In the genomic region with DNA sequence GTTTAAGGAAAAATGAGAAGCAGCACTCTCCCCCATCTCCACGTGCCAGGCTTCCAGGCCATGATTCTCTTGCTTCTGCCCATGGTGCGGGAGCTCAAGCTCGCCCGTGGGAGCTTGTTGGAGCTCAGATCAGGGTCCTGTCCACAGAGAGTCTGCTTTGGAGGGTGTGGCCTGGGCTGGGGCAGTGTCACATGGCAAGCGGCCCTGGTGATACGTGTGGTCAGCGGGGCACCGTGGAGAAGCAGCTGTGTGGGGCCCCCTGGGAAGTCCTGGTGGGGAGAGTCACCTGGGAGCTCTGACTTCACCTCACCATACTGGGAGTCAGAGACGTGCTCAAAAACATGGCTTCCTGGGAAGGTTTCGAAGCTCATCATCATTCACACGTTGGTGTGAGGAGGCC, we compare ENCODE assay signal across 17 cellular contexts.
DNase-seq lines count a peak whose midpoint lies in the region; ATAC-seq and TF ChIP-seq lines count a peak whose summit lies in the region.
"Had no signal": no experiment of that assay in that cellular context is flagged by ENCODE, and none has a peak within 500 bp of the region (broad histone marks: within the 10 kb centered on the region; RNA-seq: fewer than 3 reads in every experiment).

No MANE protein-coding gene starts in this region.

- peaks cover 68% of the 10 kb centered on the region for H3K4me1 ChIP-seq in left ventricle myocardium inferior
- H3K4me1 ChIP-seq: HAP-1 had no signal

- no peaks in the 10 kb centered on the region for H3K27me3 Mint-ChIP-seq in osteocyte (ENCODE audit: unreplicated experiment)

- no peaks in the 10 kb centered on the region for H3K9me3 ChIP-seq in left ventricle myocardium inferior (replicated peaks)
- H3K9me3 ChIP-seq: HAP-1 had no signal

- H3K4me1 Mint-ChIP-seq in osteocyte (ENCODE audit: unreplicated experiment), result peaks cover 15% of the 10 kb centered on the region
- H3K4me1 Mint-ChIP-seq: IgD-negative memory B cell had no signal

- no peak overlapping the region for H3K4me3 ChIP-seq in left ventricle myocardium inferior
- H3K4me3 ChIP-seq: HAP-1 had no signal

- no peak for ATAC-seq in left ventricle myocardium superior
- ATAC-seq in HG03354 (IDR thresholded peaks at IDR 0.05; ENCODE audit: poor library complexity, severe bottlenecking, unreplicated experiment), result no peak
- no peak for ATAC-seq in GM21390 (IDR thresholded peaks at IDR 0.05; ENCODE audit: unreplicated experiment)
- ATAC-seq: Panc1 had no signal

- DNase-seq in left ventricle myocardium inferior, result no peak
- DNase-seq in left ventricle myocardium superior, result no peak
- peak; percentile 29 for DNase-seq in ecto neural progenitor cell (ENCODE audit: low spot score)
- DNase-seq in osteocyte (ENCODE audit: extremely low spot score, unreplicated experiment), result peak; percentile 73
- DNase-seq in ureter (ENCODE audit: low spot score), result peak; percentile 37
- no peak for DNase-seq in dermis blood vessel endothelial cell
- DNase-seq: DMS153, EL, NCI-H2029, NCI-H2171 treated with DMSO at 0.1 percent for 48 hours, NCI-H82, SIG-M5 had no signal

- no peaks in the 10 kb centered on the region for H3K9me3 Mint-ChIP-seq in osteocyte (ENCODE audit: unreplicated experiment)
- H3K9me3 Mint-ChIP-seq: IgD-negative memory B cell had no signal

- TF ChIP-seq CTCF in left ventricle myocardium inferior (IDR thresholded peaks at IDR 0.05; ENCODE audit: borderline replicate concordance), result no peak
- no peak for TF ChIP-seq CTCF in osteocyte (IDR thresholded peaks at IDR 0.05)

- intact Hi-C loops in left ventricle myocardium inferior (cut with micrococcal nuclease) (no loop called here), left ventricle myocardium superior (cut with micrococcal nuclease) (no loop called here)

- H3K27ac Mint-ChIP-seq in osteocyte (ENCODE audit: unreplicated experiment), result no peak overlapping the region
- H3K27ac Mint-ChIP-seq: IgD-negative memory B cell had no signal

- no peaks in the 10 kb centered on the region for H3K36me3 Mint-ChIP-seq in osteocyte (ENCODE audit: unreplicated experiment)
- H3K36me3 Mint-ChIP-seq: IgD-negative memory B cell had no signal

- H3K27ac ChIP-seq in left ventricle myocardium inferior (replicated peaks), result peak overlapping the region; percentile 95

- no peaks in the 10 kb centered on the region for H3K27me3 ChIP-seq in left ventricle myocardium inferior (ENCODE audit: low read depth)

- no peak overlapping the region for H3K4me3 Mint-ChIP-seq in osteocyte (ENCODE audit: unreplicated experiment)
- H3K4me3 Mint-ChIP-seq: IgD-negative memory B cell had no signal

- no peaks in the 10 kb centered on the region for H3K36me3 ChIP-seq in left ventricle myocardium inferior
- H3K36me3 ChIP-seq: HAP-1 had no signal

Comparison
In these comparisons a context has a peak if more than half of its experiments do, and no peak if none do; other contexts are left out.
1. DNase-seq: peak in ecto neural progenitor cell (single experiment), osteocyte (single experiment) and ureter (single experiment); none in left ventricle myocardium inferior (single experiment), left ventricle myocardium superior (single experiment) and dermis blood vessel endothelial cell (single experiment).